ENCODE assay signal across 16 cellular contexts in the genomic region with DNA sequence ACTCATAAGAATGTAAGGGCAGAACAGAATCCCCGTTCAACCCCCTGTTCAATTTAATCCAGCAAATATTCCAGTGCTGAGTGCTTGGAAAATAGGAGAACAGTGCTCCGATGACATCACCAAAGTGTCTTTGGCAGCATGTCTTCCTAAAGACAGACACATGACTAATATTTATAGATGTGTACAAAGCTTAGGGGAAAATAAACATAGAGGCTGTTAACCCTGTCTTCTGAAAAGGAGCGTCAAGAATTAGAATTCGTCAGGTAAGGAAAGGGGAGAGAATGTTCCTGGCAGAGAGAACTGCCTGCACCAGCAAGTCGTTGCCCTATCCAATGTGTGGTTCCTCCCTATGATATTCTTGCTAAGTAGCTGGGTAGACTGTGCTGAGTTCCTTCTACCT.
"Had no signal": no experiment of that assay in that cellular context is flagged by ENCODE, and none has a peak within 500 bp of the region (broad histone marks: within the 10 kb centered on the region; RNA-seq: fewer than 3 reads in every experiment).

No MANE protein-coding gene starts in this region.

- ATAC-seq: heart left ventricle; left colon; lower lobe of right lung; stimulated activated naive CD8-positive, alpha-beta T cell treated with anti-CD3 and anti-CD28 coated beads, Interleukin-15, amount 100 ng/mL, for 72 hours; upper lobe of right lung had no signal

- FAIRE-seq: endothelial cell of umbilical vein, frontal cortex had no signal

- H3K36me3 ChIP-seq: heart left ventricle, lower lobe of right lung, neural progenitor cell, sigmoid colon, upper lobe of right lung had no signal

- H3K27me3 ChIP-seq: heart left ventricle, sigmoid colon, testis, upper lobe of right lung had no signal

- DNase-seq: activated CD4-positive, alpha-beta T cell treated with anti-CD3 and anti-CD28 coated beads, Interleukin-2, amount 10 ng/mL, durations not matched to agents 7 days and 5 days; activated naive CD4-positive, alpha-beta T cell; activated naive CD8-positive, alpha-beta T cell treated with anti-CD3 and anti-CD28 coated beads, Interleukin-2, amount 10 ng/mL, durations not matched to agents 7 days and 5 days; heart left ventricle; left colon; lower lobe of right lung; midbrain; stimulated activated CD4-positive, alpha-beta T cell treated with anti-CD3 and anti-CD28 coated beads, Interleukin-1b, Interleukin-23, amount 100 ng/mL, for 48 hours; stimulated activated naive CD8-positive, alpha-beta T cell treated with anti-CD3 and anti-CD28 coated beads, Interleukin-15, amount 100 ng/mL, for 72 hours; testis had no signal

- H3K9me3 ChIP-seq: lower lobe of right lung, sigmoid colon, testis, upper lobe of right lung had no signal

- H3K27ac ChIP-seq: coronary artery, heart left ventricle, lower lobe of right lung, neural progenitor cell, sigmoid colon, testis, upper lobe of right lung had no signal

- H3K4me3 ChIP-seq: coronary artery, heart left ventricle, lower lobe of right lung, neural progenitor cell, sigmoid colon, testis, upper lobe of right lung had no signal

- H3K4me1 ChIP-seq: testis, upper lobe of right lung had no signal
